In the genomic region with DNA sequence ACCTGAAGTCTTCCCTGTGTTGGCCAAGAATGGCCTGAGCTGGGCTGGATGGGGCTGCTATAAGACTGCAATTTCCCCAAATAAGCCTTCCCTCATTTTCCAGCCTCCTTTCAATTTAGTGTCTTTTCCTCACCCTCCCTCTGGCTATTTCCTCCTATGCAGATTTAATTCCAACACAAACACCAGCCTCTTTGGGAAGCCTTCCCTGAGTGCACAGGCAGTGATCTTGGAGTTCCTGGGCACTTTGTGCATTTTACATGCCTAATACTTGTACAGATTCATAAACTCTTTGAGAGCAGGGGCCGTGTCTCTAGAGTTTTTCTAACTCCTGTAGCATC, we compare ENCODE assay signal across 18 cellular contexts.
DNase-seq lines count a peak whose midpoint lies in the region; ATAC-seq, FAIRE-seq and TF ChIP-seq lines count a peak whose summit lies in the region.
"Had no signal": no experiment of that assay in that cellular context is flagged by ENCODE, and none has a peak within 500 bp of the region (broad histone marks: within the 10 kb centered on the region; RNA-seq: fewer than 3 reads in every experiment).

No MANE protein-coding gene starts in this region.

- peaks cover 18% of the 10 kb centered on the region for H3K4me1 ChIP-seq in RWPE2 (ENCODE audit: insufficient read depth, poor library complexity, severe bottlenecking)
- H3K4me1 ChIP-seq in endothelial cell of umbilical vein (ENCODE audit: control insufficient read depth, extremely low read depth, insufficient read depth, low read length), result peaks cover 13% of the 10 kb centered on the region
- H3K4me1 ChIP-seq: neural progenitor cell had no signal

- H3K36me3 Mint-ChIP-seq in Calu3 (ENCODE audit: insufficient read depth, unreplicated experiment), result peaks cover 5% of the 10 kb centered on the region
- H3K36me3 Mint-ChIP-seq: immature natural killer cell, memory B cell, neural progenitor cell had no signal

- H4K20me1 ChIP-seq in endothelial cell of umbilical vein (replicated peaks; ENCODE audit: control insufficient read depth, extremely low read depth, insufficient read depth, low read length), result no peaks in the 10 kb centered on the region

- H3K4me3 ChIP-seq in RWPE2 (ENCODE audit: severe bottlenecking) (no peak overlapping the region), endothelial cell of umbilical vein (replicated peaks in 1 of 3; ENCODE audit: insufficient read depth in 1 of 3, low read depth in 1 of 3, low read length in 3 of 3) (no peak overlapping the region), foreskin fibroblast (ENCODE audit: low read depth in 1 of 2, low read length in 2 of 2) (no peak overlapping the region)
- H3K4me3 ChIP-seq: neural progenitor cell had no signal

- peaks cover 2% of the 10 kb centered on the region for H3K9me3 Mint-ChIP-seq in Calu3 (ENCODE audit: low read depth, unreplicated experiment)

- no peak for ATAC-seq in RWPE2 (ENCODE audit: low read depth)
- ATAC-seq in sciatic nerve, result no peak
- ATAC-seq in GM19463 (IDR thresholded peaks at IDR 0.05; ENCODE audit: unreplicated experiment), result no peak
- no peak for ATAC-seq in HG02840 (IDR thresholded peaks at IDR 0.05; ENCODE audit: low FRiP score, unreplicated experiment)

- TF ChIP-seq POLR2A in endothelial cell of umbilical vein (IDR thresholded peaks at IDR 0.05; ENCODE audit: low read depth, low read length), result no peak

- no peak for FAIRE-seq in endothelial cell of umbilical vein (lab: Jason Lieb, UNC)

- no peak for TF ChIP-seq CTCF in Calu3 (IDR thresholded peaks at IDR 0.05; ENCODE audit: unreplicated experiment)
- no peak for TF ChIP-seq CTCF in RWPE2 (IDR thresholded peaks at IDR 0.05; ENCODE audit: poor library complexity, severe bottlenecking)
- TF ChIP-seq CTCF in endothelial cell of umbilical vein (IDR thresholded peaks at IDR 0.05; ENCODE audit: extremely low read depth in 1 of 2, insufficient read depth in 1 of 2, low read depth in 1 of 2, low read length in 2 of 2), result no peak
- TF ChIP-seq CTCF in foreskin fibroblast (IDR thresholded peaks at IDR 0.05; ENCODE audit: low read depth, low read length), result no peak

- H3K27me3 ChIP-seq in RWPE2 (ENCODE audit: insufficient read depth, poor library complexity, severe bottlenecking), result no peaks in the 10 kb centered on the region
- no peaks in the 10 kb centered on the region for H3K27me3 ChIP-seq in endothelial cell of umbilical vein (ENCODE audit: control insufficient read depth in 2 of 2, insufficient read depth in 2 of 2, low read length in 2 of 2)
- H3K27me3 ChIP-seq: neural progenitor cell had no signal

- intact Hi-C loops in Calu3 (cut with micrococcal nuclease; ENCODE audit: unreplicated experiment) (no loop called here), endothelial cell of umbilical vein (cut with micrococcal nuclease) (loop anchor here (5.0 to 10.0 kb wide), 3 partner anchors 102 to 439 kb away; no protein-coding TSS in a partner anchor), sciatic nerve (cut with DNase I) (no loop called here)

- CTCF ChIA-PET in Calu3 (lab: Charles Lee) (interaction anchor here (1.5 to 1.7 kb wide), 2 partner anchors 53 to 101 kb away, joined by 4 to 5 read pairs; no protein-coding TSS in a partner anchor), endothelial cell of umbilical vein (lab: Charles Lee) (interaction anchor here (0.8 kb wide), 1 partner anchor 100 kb away, joined by 4 read pairs; no protein-coding TSS in a partner anchor)

- no peak for DNase-seq in Calu3
- DNase-seq in RWPE2 (ENCODE audit: low spot score), result no peak
- DNase-seq in endothelial cell of umbilical vein (ENCODE audit: low read depth, low spot score), result peak; percentile 24
- DNase-seq in sciatic nerve (ENCODE audit: low spot score), result peak; percentile 22
- DNase-seq in DMS114 treated with DMSO at 0.1 percent for 48 hours (lab: John Stamatoyannopoulos, UW; ENCODE audit: unreplicated experiment), result no peak
- DNase-seq in foreskin fibroblast, result no peak
- DNase-seq: activated CD4-positive, alpha-beta T cell treated with anti-CD3 and anti-CD28 coated beads for 1 hour; H7; immature natural killer cell; NCI-H1436; SHP77 treated with DMSO at 0.1 percent for 48 hours; stimulated activated CD4-positive, alpha-beta T cell treated with anti-CD3 and anti-CD28 coated beads, Interleukin-1b, Interleukin-23, amount 100 ng/mL, for 48 hours; substantia nigra; T-helper 9 cell had no signal

- H3K27ac ChIP-seq in RWPE2 (ENCODE audit: poor library complexity, severe bottlenecking) (peak overlapping the region; percentile 63), endothelial cell of umbilical vein (ENCODE audit: insufficient read depth, low read depth, low read length) (peak overlapping the region; percentile 47)
- H3K27ac ChIP-seq: neural progenitor cell had no signal

- no peak overlapping the region for H3K4me3 Mint-ChIP-seq in Calu3 (ENCODE audit: low read depth, unreplicated experiment)
- H3K4me3 Mint-ChIP-seq: immature natural killer cell, memory B cell, neural progenitor cell had no signal

- peaks cover 35% of the 10 kb centered on the region for H3K4me1 Mint-ChIP-seq in Calu3 (ENCODE audit: low read depth, unreplicated experiment)
- H3K4me1 Mint-ChIP-seq: memory B cell, neural progenitor cell had no signal

- peak overlapping the region; percentile 68 for H2AFZ ChIP-seq in endothelial cell of umbilical vein (ENCODE audit: low read depth, low read length)
- H2AFZ ChIP-seq: neural progenitor cell had no signal

- dilution Hi-C loops in endothelial cell of umbilical vein (cut with MboI; ENCODE audit: extremely low pct_ligation_motif_present, low sequenced_read_pairs), result no loop called here

- peak overlapping the region; percentile 75 for H3K27ac Mint-ChIP-seq in Calu3 (ENCODE audit: unreplicated experiment)
- H3K27ac Mint-ChIP-seq: memory B cell, neural progenitor cell had no signal

- H3K4me2 ChIP-seq in endothelial cell of umbilical vein (ENCODE audit: insufficient read depth, low read length), result peak overlapping the region; percentile 57
- H3K4me2 ChIP-seq: neural progenitor cell had no signal

- no peaks in the 10 kb centered on the region for H3K27me3 Mint-ChIP-seq in Calu3 (ENCODE audit: unreplicated experiment)

- H3K9ac ChIP-seq in endothelial cell of umbilical vein (replicated peaks; ENCODE audit: extremely low read depth, insufficient read depth, low read length), result no peak overlapping the region
- H3K9ac ChIP-seq: neural progenitor cell had no signal

- no peaks in the 10 kb centered on the region for H3K79me2 ChIP-seq in endothelial cell of umbilical vein (ENCODE audit: control insufficient read depth, insufficient read depth, low read length)

- H3K9me1 ChIP-seq in endothelial cell of umbilical vein (replicated peaks; ENCODE audit: control insufficient read depth, extremely low read depth, insufficient read depth, low read length), result no peaks in the 10 kb centered on the region

- no peaks in the 10 kb centered on the region for H3K36me3 ChIP-seq in RWPE2 (ENCODE audit: low read depth)
- H3K36me3 ChIP-seq in endothelial cell of umbilical vein (ENCODE audit: control insufficient read depth in 2 of 2, extremely low read depth in 1 of 2, insufficient read depth in 2 of 2, low read length in 2 of 2), result no peaks in the 10 kb centered on the region
- H3K36me3 ChIP-seq: neural progenitor cell had no signal

- BruUV-seq in Calu3 (replicated peaks; lab: Mats Ljungman, UMichigan), result no TSS peak
- no TSS peak for BruUV-seq in endothelial cell of umbilical vein (replicated peaks; lab: Mats Ljungman, UMichigan)

- POLR2A ChIA-PET in endothelial cell of umbilical vein (lab: Charles Lee), result no interaction called here

- no peaks in the 10 kb centered on the region for H3K9me3 ChIP-seq in RWPE2 (ENCODE audit: severe bottlenecking)
- H3K9me3 ChIP-seq in endothelial cell of umbilical vein (replicated peaks; ENCODE audit: control insufficient read depth, insufficient read depth, low read length), result no peaks in the 10 kb centered on the region

TF ChIP-seq in endothelial cell of umbilical vein, 7 proteins besides CTCF, POLR2A, EP300 and RAD21:
- TF ChIP-seq FOS (IDR thresholded peaks at IDR 0.05; ENCODE audit: borderline replicate concordance, insufficient read depth, low read length) (no peak), GATA2 (IDR thresholded peaks at IDR 0.05; ENCODE audit: insufficient read depth, insufficient read length, low read depth, low read length) (no peak), POLR2AphosphoS5 (IDR thresholded peaks at IDR 0.05; ENCODE audit: insufficient read depth, low read depth, low read length) (no peak), EZH2 (IDR thresholded peaks at IDR 0.05; ENCODE audit: borderline replicate concordance, low read depth, low read length, severe bottlenecking) (no peak), MYC (IDR thresholded peaks at IDR 0.05; ENCODE audit: low read depth, low read length) (no peak), JUN (IDR thresholded peaks at IDR 0.05; ENCODE audit: borderline replicate concordance, insufficient read depth, insufficient read length, low read depth) (no peak)
- TF ChIP-seq, protein P1, sequence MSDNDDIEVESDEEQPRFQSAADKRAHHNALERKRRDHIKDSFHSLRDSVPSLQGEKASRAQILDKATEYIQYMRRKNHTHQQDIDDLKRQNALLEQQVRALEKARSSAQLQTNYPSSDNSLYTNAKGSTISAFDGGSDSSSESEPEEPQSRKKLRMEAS (IDR thresholded peaks at IDR 0.05; ENCODE audit: insufficient read depth, insufficient read length), result no peak

Comparison
In these comparisons a context has a peak if more than half of its experiments do, and no peak if none do; other contexts are left out.
1. DNase-seq: peak in endothelial cell of umbilical vein (single experiment) and sciatic nerve (single experiment); none in Calu3 (single experiment), RWPE2 (single experiment), DMS114 treated with DMSO at 0.1 percent for 48 hours (single experiment) and foreskin fibroblast (0 of 2).